11 cellular contexts compared by ENCODE assay signal in the genomic region with DNA sequence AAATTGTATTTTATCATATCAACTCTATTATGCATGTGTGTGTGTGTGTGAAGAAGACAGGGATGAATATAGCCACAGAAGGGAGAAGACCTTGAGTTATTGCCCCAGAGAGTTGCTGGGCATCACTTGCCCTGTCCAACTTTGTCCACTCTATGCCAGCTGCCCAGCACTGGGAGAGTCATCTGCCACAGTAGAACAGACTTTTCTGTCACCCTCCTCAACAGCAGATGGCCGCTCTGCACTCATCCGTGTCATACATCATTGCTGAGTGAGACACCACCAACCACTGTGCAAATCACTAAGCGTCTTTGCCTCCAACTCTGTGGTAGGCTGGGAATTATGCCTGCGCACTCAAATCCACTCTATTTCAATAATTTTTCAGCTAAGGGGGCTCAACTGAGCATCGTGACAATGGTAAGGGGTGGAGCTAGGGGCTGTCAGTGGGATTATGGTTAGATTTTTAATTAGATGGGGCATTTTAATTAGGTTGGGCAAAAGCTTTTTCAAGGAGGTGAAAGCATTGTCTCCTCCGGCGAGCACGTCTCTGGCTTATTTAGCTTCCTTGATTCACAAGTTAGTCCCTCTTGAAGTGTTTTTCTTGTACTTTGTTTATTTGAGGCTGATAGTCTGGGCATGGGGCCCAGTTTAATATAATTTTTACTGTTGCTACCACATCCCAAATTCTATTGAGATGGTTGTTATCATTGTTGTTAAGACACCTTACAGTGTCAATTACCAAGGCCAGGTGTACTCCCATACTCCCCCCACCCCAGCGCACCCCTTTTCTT.
A peak's percentile ranks its signal among the peaks of the same experiment; 100 is the strongest.
DNase-seq lines count a peak whose midpoint lies in the region; ATAC-seq and TF ChIP-seq lines count a peak whose summit lies in the region.
"Had no signal": no experiment of that assay in that cellular context is flagged by ENCODE, and none has a peak within 500 bp of the region (broad histone marks: within the 10 kb centered on the region; RNA-seq: fewer than 3 reads in every experiment).

No MANE protein-coding gene starts in this region.

- CTCF ChIA-PET in PC-3 (lab: Charles Lee): no interaction called here

- no peaks in the 10 kb centered on the region for H4K20me1 ChIP-seq in PC-3 (ENCODE audit: low read length)

- intact Hi-C loops in PC-3 (cut with micrococcal nuclease) (loop anchor here (2.0 to 10.0 kb wide), 2 partner anchors 57 to 101 kb away; a partner anchor contains a TSS), tibial artery (cut with DNase I; ENCODE audit: low total_unique reads) (no loop called here)

- peak; percentile 27 for DNase-seq in DMS 273 (lab: John Stamatoyannopoulos, UW; ENCODE audit: unreplicated experiment)
- DNase-seq in DMS 273 treated with DMSO at 0.1 percent for 48 hours (lab: John Stamatoyannopoulos, UW): no peak
- DNase-seq in PC-3: peak; percentile 4
- peak; percentile 81 for DNase-seq in globus pallidus (ENCODE audit: low spot score)
- peak; percentile 78 for DNase-seq in superior temporal gyrus (ENCODE audit: extremely low spot score)
- no peak for DNase-seq in kidney glomerular epithelial cell (lab: John Stamatoyannopoulos, UW)
- no peak for DNase-seq in tibial artery
- DNase-seq: Calu3; stimulated activated CD4-positive, alpha-beta T cell treated with anti-CD3 and anti-CD28 coated beads, Interleukin-1b, Interleukin-23, amount 100 ng/mL, for 48 hours; stimulated activated naive CD4-positive, alpha-beta T cell treated with Interleukin-2 at 50 U/mL for 16 hours had no signal

- POLR2A ChIA-PET in PC-3 (lab: Charles Lee; ENCODE audit: unreplicated experiment): no interaction called here

- no peak overlapping the region for H3K4me3 ChIP-seq in PC-3 (ENCODE audit: low read length)
- no peak overlapping the region for H3K4me3 ChIP-seq in tibial artery

- peaks cover 39% of the 10 kb centered on the region for H3K4me1 ChIP-seq in PC-3 (ENCODE audit: insufficient read depth, low read length)
- peaks cover 0 to 28% (median 15%) of the 10 kb centered on the region in 4 donors for H3K4me1 ChIP-seq in tibial artery

- H3K27ac ChIP-seq in PC-3 (ENCODE audit: low read length): no peak overlapping the region
- H3K27ac ChIP-seq in tibial artery: no peak overlapping the region

- no peaks in the 10 kb centered on the region for H3K9me3 ChIP-seq in PC-3 (ENCODE audit: low read length)
- H3K9me3 ChIP-seq in tibial artery: no peaks in the 10 kb centered on the region

- H3K36me3 ChIP-seq in PC-3 (ENCODE audit: low read depth, low read length): no peaks in the 10 kb centered on the region
- H3K36me3 ChIP-seq in tibial artery: no peaks in the 10 kb centered on the region

- H3K27me3 ChIP-seq in PC-3 (ENCODE audit: low read length): no peaks in the 10 kb centered on the region
- no peaks in the 10 kb centered on the region for H3K27me3 ChIP-seq in tibial artery

- no peak overlapping the region for H2AFZ ChIP-seq in PC-3 (ENCODE audit: low read length)

- TF ChIP-seq CTCF in PC-3 (conservative IDR thresholded peaks at IDR 0.05; ENCODE audit: low read depth, low read length): no peak
- no peak for TF ChIP-seq CTCF in tibial artery (IDR thresholded peaks at IDR 0.05)

- no peaks in the 10 kb centered on the region for H3F3A ChIP-seq in PC-3 (ENCODE audit: low read length, unreplicated experiment)

- H3K79me2 ChIP-seq in PC-3 (ENCODE audit: low read length): no peaks in the 10 kb centered on the region

- ATAC-seq in PC-3 (no peak), GM21529 (IDR thresholded peaks at IDR 0.05; ENCODE audit: unreplicated experiment) (no peak)

- no peak overlapping the region for H3K9ac ChIP-seq in PC-3 (ENCODE audit: low read length)

- H3K4me2 ChIP-seq in PC-3 (ENCODE audit: low read length): no peak overlapping the region

- no peaks in the 10 kb centered on the region for H3K9me2 ChIP-seq in PC-3 (replicated peaks; ENCODE audit: low read length)

- BruUV-seq in PC-3 (replicated peaks; lab: Mats Ljungman, UMichigan): no TSS peak

Comparison
In these comparisons a context has a peak if more than half of its experiments do, and no peak if none do; other contexts are left out.
1. DNase-seq: peak in DMS 273 (single experiment), PC-3 (single experiment), globus pallidus (single experiment) and superior temporal gyrus (single experiment); none in DMS 273 treated with DMSO at 0.1 percent for 48 hours (single experiment), kidney glomerular epithelial cell (single experiment) and tibial artery (0 of 2).